33 cellular contexts compared by ENCODE assay signal in the genomic region with DNA sequence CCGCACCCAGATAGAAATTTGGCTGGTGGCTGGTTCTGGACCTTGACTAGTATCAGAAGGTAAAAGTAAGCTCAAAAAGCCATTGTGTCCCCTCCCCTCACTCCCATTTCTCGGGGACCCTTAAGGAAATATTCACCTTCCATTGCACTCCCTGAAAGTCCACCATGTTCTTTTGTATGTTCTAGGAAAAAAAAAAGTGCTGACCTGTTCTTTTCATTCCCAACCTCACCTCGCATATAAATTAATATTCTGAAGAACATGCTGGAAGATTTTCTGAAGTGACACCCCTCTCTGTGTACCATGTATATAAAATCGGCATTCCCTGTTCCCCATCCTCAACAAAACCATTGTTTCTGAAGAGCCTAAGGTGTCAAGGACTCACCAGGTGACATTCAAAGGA. TPM values are rescaled to one million over a fixed set of nuclear protein-coding genes. Genes with fewer than 3 reads are reported as not detected.
"Had no signal": no experiment of that assay in that cellular context is flagged by ENCODE, and none has a peak within 500 bp of the region (broad histone marks: within the 10 kb centered on the region; RNA-seq: fewer than 3 reads in every experiment).

No MANE protein-coding gene starts in this region.

- H3K36me3 ChIP-seq: cardiac muscle cell had no signal

- H3K4me1 ChIP-seq: ascending aorta had no signal

- H3K9me3 ChIP-seq: ascending aorta had no signal

- FAIRE-seq: bronchial epithelial cell, TTC549 had no signal

- H3K27me3 ChIP-seq: ascending aorta, cardiac muscle cell had no signal

- H3K4me3 ChIP-seq: ascending aorta, cardiac muscle cell had no signal

- DNase-seq: activated B cell treated with CpG ODN at 0.5 μM for 24 hours; activated CD4-positive, alpha-beta memory T cell treated with anti-CD3 and anti-CD28 coated beads for 36 hours; activated CD4-positive, alpha-beta T cell treated with anti-CD3 and anti-CD28 coated beads for 4 hours; activated CD4-positive, alpha-beta T cell treated with anti-CD3 and anti-CD28 coated beads, Interleukin-2, amount 10 ng/mL, durations not matched to agents 24 days and 14 days; activated CD4-positive, alpha-beta T cell treated with anti-CD3 and anti-CD28 coated beads, Interleukin-2, amount 50 U/mL, for 1 hour; activated CD4-positive, alpha-beta T cell treated with anti-CD3 and anti-CD28 coated beads, Interleukin-2, amount 50 U/mL, for 4 hours; activated CD4-positive, CD25-positive, alpha-beta regulatory T cell treated with anti-CD3 and anti-CD28 coated beads, Interleukin-2, amount 50 U/mL, for 72 hours; activated CD8-positive, alpha-beta memory T cell treated with anti-CD3 and anti-CD28 coated beads, Interleukin-2, amount 50 U/mL, for 4 hours; activated CD8-positive, alpha-beta T cell treated with anti-CD3 and anti-CD28 coated beads for 36 hours; activated effector memory CD4-positive, alpha-beta T cell treated with Interleukin-2 at 50 U/mL for 16 hours; activated gamma-delta T cell; activated naive CD4-positive, alpha-beta T cell treated with anti-CD3 and anti-CD28 coated beads, Interleukin-2, amount 10 ng/mL, durations not matched to agents 7 days and 5 days; activated naive CD4-positive, alpha-beta T cell treated with Interleukin-2 at 50 U/mL for 16 hours; activated naive CD8-positive, alpha-beta T cell treated with anti-CD3 and anti-CD28 coated beads, Interleukin-2, amount 10 ng/mL, durations not matched to agents 7 days and 5 days; activated naive CD8-positive, alpha-beta T cell treated with anti-CD3 and anti-CD28 coated beads, Interleukin-2, amount 50 U/mL, for 24 hours; activated T-cell treated with anti-CD3 and anti-CD28 coated beads for 4 hours; activated T-cell treated with anti-CD3 and anti-CD28 coated beads, Interleukin-2, amount 50 U/mL, for 1 hour; activated T-cell treated with anti-CD3 and anti-CD28 coated beads, Interleukin-2, amount 50 U/mL, for 4 hours; amygdala; anterior cingulate cortex; cerebellar nuclear complex; T-helper 17 cell had no signal

- ATAC-seq: activated CD8-positive, alpha-beta T cell treated with anti-CD3 and anti-CD28 coated beads for 36 hours; activated naive CD8-positive, alpha-beta T cell treated with anti-CD3 and anti-CD28 coated beads, Interleukin-2, amount 50 U/mL, for 24 hours; activated T-cell treated with anti-CD3 and anti-CD28 coated beads, Interleukin-2, amount 50 U/mL, for 4 hours; T-helper 17 cell had no signal

- H3K27ac ChIP-seq: ascending aorta, cardiac muscle cell, VCaP had no signal

RNA-seq across cellular contexts. Expression of gene MBD3L3, which starts 54.2 kb away (rescaled TPM):
- total RNA-seq: activated B cell treated with CpG ODN at 0.5 μM for 24 hours; activated CD4-positive, alpha-beta memory T cell treated with anti-CD3 and anti-CD28 coated beads for 36 hours; activated CD4-positive, alpha-beta T cell treated with anti-CD3 and anti-CD28 coated beads, Interleukin-2, amount 10 ng/mL, durations not matched to agents 24 days and 14 days; activated CD8-positive, alpha-beta memory T cell treated with anti-CD3 and anti-CD28 coated beads for 36 hours; activated CD8-positive, alpha-beta T cell treated with anti-CD3 and anti-CD28 coated beads for 36 hours; activated naive CD8-positive, alpha-beta T cell treated with anti-CD3 and anti-CD28 coated beads, Interleukin-2, amount 10 ng/mL, durations not matched to agents 7 days and 5 days; activated T-cell treated with anti-CD3 and anti-CD28 coated beads, Interleukin-2, amount 50 U/mL, for 4 hours; activated T-helper 2 cell treated with anti-CD3 and anti-CD28 coated beads, Interferon-gamma antibody, Interleukin-2, Interleukin-4, amounts not matched to agents 10 μg/mL and 5 μg/mL and 100 μg/mL, durations not matched to agents 14 hours and 24 hours and 36 hours; ascending aorta; bronchial epithelial cell; cardiac muscle cell; chondrocyte; T-helper 1 cell treated with Interleukin-12 subunit alpha and Interleukin-12 subunit beta and Interleukin-4 antibody, amounts not matched to agents 30 ng/mL and 1 ng/mL, for 36 hours; T-helper 17 cell; T-helper 2 cell treated with Interferon-gamma antibody and Interleukin-4, amounts not matched to agents 100 ng/mL and 5 ng/mL, for 36 hours had no signal
- polyA plus RNA-seq: adipose tissue, cardiac muscle cell had no signal
